ENCODE assay signal across 8 cellular contexts in genomic region chr1:174005032-174005431, GRCh38. TPM values are rescaled to one million over a fixed set of nuclear protein-coding genes. Genes with fewer than 3 reads are reported as not detected.
A peak's percentile ranks its signal among the peaks of the same experiment; 100 is the strongest.
DNase-seq lines count a peak whose midpoint lies in the region; ATAC-seq, FAIRE-seq and TF ChIP-seq lines count a peak whose summit lies in the region.

No MANE protein-coding gene starts in this region.

- no peak overlapping the region for H3K9ac ChIP-seq in neuronal stem cell (ENCODE audit: low read depth, low read length, poor library complexity)

- H3K79me1 ChIP-seq in neuronal stem cell (ENCODE audit: low read depth, low read length): peaks cover 4% of the 10 kb centered on the region

- H3K4me2 ChIP-seq in neuronal stem cell (ENCODE audit: insufficient read depth, low read length, poor library complexity, severe bottlenecking): no peak overlapping the region

- no peak overlapping the region for H2BK120ac ChIP-seq in neuronal stem cell (ENCODE audit: low read depth, low read length)

- no peaks in the 10 kb centered on the region for H3K9me3 ChIP-seq in stomach
- H3K9me3 ChIP-seq in neuronal stem cell (replicated peaks in 1 of 2; ENCODE audit: control insufficient read depth in 2 of 2, insufficient read depth in 1 of 2, low read depth in 1 of 2, low read length in 2 of 2): peaks cover 0 to 4% of the 10 kb centered on the region in 2 donors

- FAIRE-seq in RCC 7860 (lab: Jason Lieb, UNC): no peak

- no peak overlapping the region for H2BK15ac ChIP-seq in neuronal stem cell (ENCODE audit: low read length)

- no peak overlapping the region for H4K91ac ChIP-seq in neuronal stem cell (ENCODE audit: low read depth, low read length, poor library complexity)

- no peak overlapping the region for H3K4ac ChIP-seq in neuronal stem cell (ENCODE audit: low read length)

- H3K27me3 ChIP-seq in stomach (no peaks in the 10 kb centered on the region), neuronal stem cell (ENCODE audit: control insufficient read depth in 3 of 3, insufficient read depth in 3 of 3, low read depth in 1 of 3, low read length in 3 of 3) (no peaks in the 10 kb centered on the region)

- intact Hi-C loops in stomach (cut with DNase I; ENCODE audit: low total_unique reads): no loop called here

- no peak for TF ChIP-seq POLR2A in stomach (IDR thresholded peaks at IDR 0.05)

- H3K23ac ChIP-seq in neuronal stem cell (ENCODE audit: low read depth, low read length, poor library complexity): no peak overlapping the region

- H4K8ac ChIP-seq in neuronal stem cell (ENCODE audit: low read depth, low read length): no peak overlapping the region

- no peak overlapping the region for H3K27ac ChIP-seq in stomach
- H3K27ac ChIP-seq in neuronal stem cell (replicated peaks; ENCODE audit: low read length): no peak overlapping the region

- no peak for TF ChIP-seq CTCF in AG10803 (conservative IDR thresholded peaks at IDR 0.05; ENCODE audit: low read length)
- TF ChIP-seq CTCF in astrocyte of the spinal cord (IDR thresholded peaks at IDR 0.05; ENCODE audit: low read depth, low read length): no peak
- no peak for TF ChIP-seq CTCF in stomach (IDR thresholded peaks at IDR 0.05)

- DNase-seq in AG10803 (ENCODE audit: low read depth) (peak; percentile 52), astrocyte of the spinal cord (ENCODE audit: low read depth, low spot score) (peak; percentile 20), RCC 7860 (ENCODE audit: low spot score) (no peak), stomach (no peak), A172 (ENCODE audit: low spot score) (no peak), neuronal stem cell (ENCODE audit: low spot score) (no peak)

- H2AK5ac ChIP-seq in neuronal stem cell (ENCODE audit: low read depth, low read length): no peak overlapping the region

- peak; percentile 62 for ATAC-seq in GM19324 (IDR thresholded peaks at IDR 0.05; ENCODE audit: low FRiP score, unreplicated experiment)
- peak; percentile 94 for ATAC-seq in HG03159 (IDR thresholded peaks at IDR 0.05; ENCODE audit: unreplicated experiment)

- no peak overlapping the region for H2AFZ ChIP-seq in neuronal stem cell (ENCODE audit: low read length)

- no peak overlapping the region for H3K14ac ChIP-seq in neuronal stem cell (ENCODE audit: low read length)

- H3K4me1 ChIP-seq in stomach (peaks cover 15 to 91% (median 48%) of the 10 kb centered on the region in 4 donors), neuronal stem cell (ENCODE audit: control insufficient read depth in 2 of 2, insufficient read depth in 1 of 2, low read depth in 1 of 2, low read length in 2 of 2) (peaks cover 3 to 7% of the 10 kb centered on the region in 2 donors)

- H3K18ac ChIP-seq in neuronal stem cell (ENCODE audit: low read length): no peak overlapping the region

- 37 to 59% (median 55%) methylated on average over 2 of the region's 2 CpGs for WGBS in stomach, 5 donors
- WGBS in neuronal stem cell (ENCODE audit: extremely low coverage in 2 of 2, insufficient read length in 2 of 2, insufficient replicate concordance in 1 of 2), 2 donors: no CpG with 5 or more reads among the region's 2 CpGs

- H3K36me3 ChIP-seq in stomach (peaks cover 0 to 5% (median 0%) of the 10 kb centered on the region in 4 donors), neuronal stem cell (replicated peaks in 1 of 2; ENCODE audit: control insufficient read depth in 2 of 2, insufficient read depth in 2 of 2, low read length in 2 of 2) (peaks cover 2 to 47% of the 10 kb centered on the region in 2 donors)

- in situ Hi-C loops in astrocyte of the spinal cord (cut with HindIII; ENCODE audit: low sequenced_read_pairs): no loop called here

- TF ChIP-seq EP300 in stomach (IDR thresholded peaks at IDR 0.05): no peak

- no peak overlapping the region for H2BK5ac ChIP-seq in neuronal stem cell (ENCODE audit: low read length)

- H2BK12ac ChIP-seq in neuronal stem cell (ENCODE audit: low read length): no peak overlapping the region

- H3K4me3 ChIP-seq in AG10803 (ENCODE audit: low read length) (no peak overlapping the region), astrocyte of the spinal cord (ENCODE audit: low read depth, low read length) (no peak overlapping the region), stomach (no peak overlapping the region), neuronal stem cell (ENCODE audit: low read length in 2 of 2) (no peak overlapping the region)

RNA-seq across cellular contexts. Expression of gene RC3H1, which starts 17.1 kb away (rescaled TPM):
- total RNA-seq in stomach: 10 to 100 TPM in 4 of 5 donors, 1 to 10 TPM in 1; 7.2 to 49.0 (median 17.0) TPM
- polyA plus RNA-seq in stomach: 1 to 10 TPM; 2.9 to 4.0 (median 3.0) TPM
- 24.3 and 26.6 TPM in 2 replicates for total RNA-seq in A172 (2014; rRNA removed; shearing (Covaris generic))
- polyA plus RNA-seq in neuronal stem cell (2013, experiment 1 of 2): 13.5 TPM
- polyA plus RNA-seq in neuronal stem cell (2013, experiment 2 of 2): 14.0 TPM

Comparison
In these comparisons a context has a peak if more than half of its experiments do, and no peak if none do; other contexts are left out.
1. DNase-seq: peak in AG10803 (single experiment) and astrocyte of the spinal cord (single experiment); none in RCC 7860 (single experiment), stomach (single experiment), A172 (single experiment) and neuronal stem cell (single experiment).